32 cellular contexts compared by ENCODE assay signal in genomic region chr10:26048756-26049155, GRCh38.
"Had no signal": no experiment of that assay in that cellular context is flagged by ENCODE, and none has a peak within 500 bp of the region (broad histone marks: within the 10 kb centered on the region; RNA-seq: fewer than 3 reads in every experiment).

No MANE protein-coding gene starts in this region.

- H3K4me3 Mint-ChIP-seq: activated CD4-positive, alpha-beta memory T cell treated with anti-CD3 and anti-CD28 coated beads for 36 hours; activated CD4-positive, alpha-beta T cell treated with anti-CD3 and anti-CD28 coated beads, Interleukin-2, amount 10 ng/mL, durations not matched to agents 24 days and 14 days; activated T-cell treated with anti-CD3 and anti-CD28 coated beads, Interleukin-2, amount 50 U/mL, for 24 hours; activated T-helper 17 cell treated with anti-CD3 and anti-CD28 coated beads, Interleukin-2, amount 50 U/mL, for 72 hours; natural killer cell treated with Interleukin-12 subunit alpha and Interleukin-12 subunit beta and Interleukin-15 and Interleukin-18, amount 100 ng/mL, for 72 hours; stimulated activated memory B cell treated with anti-CD40 and anti-IgM and Interleukin-4, amounts not matched to agents 10 μg/mL and 1 μg/mL and 100 μg/mL, for 72 hours; stimulated activated naive CD8-positive, alpha-beta T cell treated with anti-CD3 and anti-CD28 coated beads, Interleukin-15, amount 100 ng/mL, for 72 hours; T-helper 1 cell treated with Interleukin-12 subunit alpha and Interleukin-12 subunit beta and Interleukin-4 antibody, amounts not matched to agents 30 μg/mL and 1 μg/mL, for 36 hours; type B pancreatic cell had no signal

- H3K27ac Mint-ChIP-seq: activated CD4-positive, alpha-beta memory T cell treated with anti-CD3 and anti-CD28 coated beads for 36 hours; activated CD4-positive, alpha-beta T cell treated with anti-CD3 and anti-CD28 coated beads, Interleukin-2, amount 10 ng/mL, durations not matched to agents 24 days and 14 days; activated T-cell treated with anti-CD3 and anti-CD28 coated beads, Interleukin-2, amount 50 U/mL, for 24 hours; activated T-helper 17 cell treated with anti-CD3 and anti-CD28 coated beads, Interleukin-2, amount 50 U/mL, for 72 hours; natural killer cell treated with Interleukin-12 subunit alpha and Interleukin-12 subunit beta and Interleukin-15 and Interleukin-18, amount 100 ng/mL, for 72 hours; stimulated activated memory B cell treated with anti-CD40 and anti-IgM and Interleukin-4, amounts not matched to agents 10 μg/mL and 1 μg/mL and 100 μg/mL, for 72 hours; stimulated activated naive CD8-positive, alpha-beta T cell treated with anti-CD3 and anti-CD28 coated beads, Interleukin-15, amount 100 ng/mL, for 72 hours; T-helper 1 cell treated with Interleukin-12 subunit alpha and Interleukin-12 subunit beta and Interleukin-4 antibody, amounts not matched to agents 30 μg/mL and 1 μg/mL, for 36 hours; type B pancreatic cell had no signal

- DNase-seq: activated CD4-positive, alpha-beta memory T cell treated with anti-CD3 and anti-CD28 coated beads for 36 hours; activated CD4-positive, alpha-beta T cell treated with anti-CD3 and anti-CD28 coated beads, Interleukin-2, amount 10 ng/mL, durations not matched to agents 24 days and 14 days; activated CD4-positive, CD25-positive, alpha-beta regulatory T cell treated with anti-CD3 and anti-CD28 coated beads, Interleukin-2, amount 50 U/mL, for 72 hours; activated CD8-positive, alpha-beta memory T cell treated with anti-CD3 and anti-CD28 coated beads, Interleukin-2, amount 50 U/mL, for 4 hours; activated gamma-delta T cell treated with Interleukin-2 at 50 U/mL for 16 hours; activated naive CD4-positive, alpha-beta T cell treated with anti-CD3 and anti-CD28 coated beads, Interleukin-2, amount 50 U/mL, for 16 hours; activated T-cell treated with anti-CD3 and anti-CD28 coated beads, Interleukin-2, amount 50 U/mL, for 24 hours; amniotic stem cell; central memory CD4-positive, alpha-beta T cell; foreskin fibroblast; heart right ventricle; left ventricle myocardium inferior; mucosa of descending colon; posterior cingulate gyrus; small intestine; stimulated activated CD4-positive, alpha-beta T cell treated with anti-CD3 and anti-CD28 coated beads, Interleukin-4, amount 100 ng/mL, for 24 hours; stimulated activated CD8-positive, alpha-beta memory T cell treated with anti-CD3 and anti-CD28 coated beads, Interleukin-4, amount 100 ng/mL, for 48 hours; stimulated activated naive CD8-positive, alpha-beta T cell treated with anti-CD3 and anti-CD28 coated beads, Interleukin-15, amount 100 ng/mL, for 72 hours; substantia nigra; T-helper 9 cell; WERI-Rb-1 had no signal

- H3K27me3 Mint-ChIP-seq: activated CD4-positive, alpha-beta T cell treated with anti-CD3 and anti-CD28 coated beads, Interleukin-2, amount 10 ng/mL, durations not matched to agents 24 days and 14 days; activated T-cell treated with anti-CD3 and anti-CD28 coated beads, Interleukin-2, amount 50 U/mL, for 24 hours; stimulated activated memory B cell treated with anti-CD40 and anti-IgM and Interleukin-4, amounts not matched to agents 10 μg/mL and 1 μg/mL and 100 μg/mL, for 72 hours; stimulated activated naive CD8-positive, alpha-beta T cell treated with anti-CD3 and anti-CD28 coated beads, Interleukin-15, amount 100 ng/mL, for 72 hours; type B pancreatic cell had no signal

- H3K27me3 ChIP-seq: breast epithelium, heart right ventricle, vagina had no signal

- H3K9me3 ChIP-seq: breast epithelium, heart right ventricle, left ventricle myocardium inferior, mucosa of descending colon, vagina had no signal

- H3K36me3 ChIP-seq: breast epithelium, heart right ventricle, left ventricle myocardium inferior, vagina, WERI-Rb-1 had no signal

- H3K4me1 ChIP-seq: breast epithelium, left ventricle myocardium inferior had no signal

- H3K4me1 Mint-ChIP-seq: activated CD4-positive, alpha-beta T cell treated with anti-CD3 and anti-CD28 coated beads, Interleukin-2, amount 10 ng/mL, durations not matched to agents 24 days and 14 days; activated T-helper 17 cell treated with anti-CD3 and anti-CD28 coated beads, Interleukin-2, amount 50 U/mL, for 72 hours; stimulated activated memory B cell treated with anti-CD40 and anti-IgM and Interleukin-4, amounts not matched to agents 10 μg/mL and 1 μg/mL and 100 μg/mL, for 72 hours; stimulated activated naive CD8-positive, alpha-beta T cell treated with anti-CD3 and anti-CD28 coated beads, Interleukin-15, amount 100 ng/mL, for 72 hours had no signal

- H3K27ac ChIP-seq: breast epithelium, heart right ventricle, left ventricle myocardium inferior, vagina, WERI-Rb-1 had no signal

- H3K36me3 Mint-ChIP-seq: activated CD4-positive, alpha-beta memory T cell treated with anti-CD3 and anti-CD28 coated beads for 36 hours; natural killer cell treated with Interleukin-12 subunit alpha and Interleukin-12 subunit beta and Interleukin-15 and Interleukin-18, amount 100 ng/mL, for 72 hours; stimulated activated memory B cell treated with anti-CD40 and anti-IgM and Interleukin-4, amounts not matched to agents 10 μg/mL and 1 μg/mL and 100 μg/mL, for 72 hours; type B pancreatic cell had no signal

- FAIRE-seq: endothelial cell of umbilical vein, islet of Langerhans, small intestine, TTC549 had no signal

- H3K4me3 ChIP-seq: breast epithelium, heart right ventricle, left ventricle myocardium inferior, lung, mucosa of descending colon, vagina had no signal

- H3K9me3 Mint-ChIP-seq: activated CD4-positive, alpha-beta memory T cell treated with anti-CD3 and anti-CD28 coated beads for 36 hours; activated CD4-positive, alpha-beta T cell treated with anti-CD3 and anti-CD28 coated beads, Interleukin-2, amount 10 ng/mL, durations not matched to agents 24 days and 14 days; activated T-cell treated with anti-CD3 and anti-CD28 coated beads, Interleukin-2, amount 50 U/mL, for 24 hours; activated T-helper 17 cell treated with anti-CD3 and anti-CD28 coated beads, Interleukin-2, amount 50 U/mL, for 72 hours; stimulated activated naive CD8-positive, alpha-beta T cell treated with anti-CD3 and anti-CD28 coated beads, Interleukin-15, amount 100 ng/mL, for 72 hours; type B pancreatic cell had no signal
